ENCODE assay signal across 1 cellular context in genomic region chr6:84050408-84050807, GRCh38.
TF ChIP-seq lines count a peak whose summit lies in the region.

No MANE protein-coding gene starts in this region.

TF ChIP-seq in H1, 55 proteins besides CTCF, POLR2A, EP300 and RAD21 (continued from another document):
- TF ChIP-seq, protein P1, sequence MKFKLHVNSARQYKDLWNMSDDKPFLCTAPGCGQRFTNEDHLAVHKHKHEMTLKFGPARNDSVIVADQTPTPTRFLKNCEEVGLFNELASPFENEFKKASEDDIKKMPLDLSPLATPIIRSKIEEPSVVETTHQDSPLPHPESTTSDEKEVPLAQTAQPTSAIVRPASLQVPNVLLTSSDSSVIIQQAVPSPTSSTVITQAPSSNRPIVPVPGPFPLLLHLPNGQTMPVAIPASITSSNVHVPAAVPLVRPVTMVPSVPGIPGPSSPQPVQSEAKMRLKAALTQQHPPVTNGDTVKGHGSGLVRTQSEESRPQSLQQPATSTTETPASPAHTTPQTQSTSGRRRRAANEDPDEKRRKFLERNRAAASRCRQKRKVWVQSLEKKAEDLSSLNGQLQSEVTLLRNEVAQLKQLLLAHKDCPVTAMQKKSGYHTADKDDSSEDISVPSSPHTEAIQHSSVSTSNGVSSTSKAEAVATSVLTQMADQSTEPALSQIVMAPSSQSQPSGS (IDR thresholded peaks at IDR 0.05; ENCODE audit: low read length): no peak
- TF ChIP-seq YY1 (IDR thresholded peaks at IDR 0.05; ENCODE audit: low read depth, low read length): no peak
- TF ChIP-seq, protein P2, sequence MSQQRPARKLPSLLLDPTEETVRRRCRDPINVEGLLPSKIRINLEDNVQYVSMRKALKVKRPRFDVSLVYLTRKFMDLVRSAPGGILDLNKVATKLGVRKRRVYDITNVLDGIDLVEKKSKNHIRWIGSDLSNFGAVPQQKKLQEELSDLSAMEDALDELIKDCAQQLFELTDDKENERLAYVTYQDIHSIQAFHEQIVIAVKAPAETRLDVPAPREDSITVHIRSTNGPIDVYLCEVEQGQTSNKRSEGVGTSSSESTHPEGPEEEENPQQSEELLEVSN (IDR thresholded peaks at IDR 0.05): no peak
- TF ChIP-seq GTF2F1 (IDR thresholded peaks at IDR 0.05; ENCODE audit: borderline replicate concordance, low read depth, low read length): no peak
- TF ChIP-seq ASH2L (IDR thresholded peaks at IDR 0.05; ENCODE audit: low read length): no peak
- TF ChIP-seq BRCA1 (IDR thresholded peaks at IDR 0.05; ENCODE audit: low read depth, low read length): no peak
- TF ChIP-seq TBP (IDR thresholded peaks at IDR 0.05; ENCODE audit: low read depth, low read length): no peak
- no peak for TF ChIP-seq TAF1 (IDR thresholded peaks at IDR 0.05; ENCODE audit: low read depth, low read length)
- TF ChIP-seq TAF7 (optimal IDR thresholded peaks at IDR 0.05; ENCODE audit: borderline replicate concordance, low read depth, low read length): no peak
